29 cellular contexts compared by ENCODE assay signal in genomic region chr3:50127251-50127671, GRCh38. TPM values are rescaled to one million over a fixed set of nuclear protein-coding genes. Genes with fewer than 3 reads are reported as not detected.
DNase-seq lines count a peak whose midpoint lies in the region; TF ChIP-seq lines count a peak whose summit lies in the region.
"Had no signal": no experiment of that assay in that cellular context is flagged by ENCODE, and none has a peak within 500 bp of the region (broad histone marks: within the 10 kb centered on the region; RNA-seq: fewer than 3 reads in every experiment).

No MANE protein-coding gene starts in this region.

- H3K36me3 ChIP-seq in H7 (replicated peaks; ENCODE audit: control insufficient read depth, insufficient read depth, low read length) = no peaks in the 10 kb centered on the region
- H3K36me3 ChIP-seq: lower lobe of right lung had no signal

- no peaks in the 10 kb centered on the region for H3K36me3 Mint-ChIP-seq in chondrocyte (ENCODE audit: low read depth)
- no peaks in the 10 kb centered on the region for H3K36me3 Mint-ChIP-seq in nephron (ENCODE audit: low read depth)
- H3K36me3 Mint-ChIP-seq: activated CD8-positive, alpha-beta memory T cell treated with anti-CD3 and anti-CD28 coated beads, Interleukin-2, amount 10 ng/mL, durations not matched to agents 7 days and 5 days; CD4-positive, alpha-beta memory T cell; natural killer cell treated with Interleukin-12 subunit alpha and Interleukin-12 subunit beta and Interleukin-15 and Interleukin-18, amount 100 ng/mL, for 72 hours had no signal

- no peaks in the 10 kb centered on the region for H3K27me3 Mint-ChIP-seq in chondrocyte (ENCODE audit: low read depth)
- peaks cover 5% of the 10 kb centered on the region for H3K27me3 Mint-ChIP-seq in nephron (ENCODE audit: low read depth)
- H3K27me3 Mint-ChIP-seq: activated CD8-positive, alpha-beta memory T cell treated with anti-CD3 and anti-CD28 coated beads, Interleukin-2, amount 10 ng/mL, durations not matched to agents 7 days and 5 days; CD4-positive, alpha-beta memory T cell; natural killer cell treated with Interleukin-12 subunit alpha and Interleukin-12 subunit beta and Interleukin-15 and Interleukin-18, amount 100 ng/mL, for 72 hours had no signal

- H3K27me3 ChIP-seq in H7 (ENCODE audit: control insufficient read depth, insufficient read depth, low read length) = no peaks in the 10 kb centered on the region
- H3K27me3 ChIP-seq: dorsolateral prefrontal cortex, testis had no signal

- H3K9me3 Mint-ChIP-seq in chondrocyte (ENCODE audit: low read depth) = no peaks in the 10 kb centered on the region
- no peaks in the 10 kb centered on the region for H3K9me3 Mint-ChIP-seq in nephron
- H3K9me3 Mint-ChIP-seq: H9; natural killer cell treated with Interleukin-12 subunit alpha and Interleukin-12 subunit beta and Interleukin-15 and Interleukin-18, amount 100 ng/mL, for 72 hours had no signal

- peak; percentile 23 for DNase-seq in 8988T
- DNase-seq in H7 = peak; percentile 34
- peak; percentile 58 for DNase-seq in chondrocyte (ENCODE audit: low spot score)
- no peak for DNase-seq in ureter (ENCODE audit: low spot score)
- no peak for DNase-seq in activated naive CD4-positive, alpha-beta T cell treated with anti-CD3 and anti-CD28 coated beads, Interleukin-2, amount 50 U/mL, for 16 hours
- no peak for DNase-seq in cortex of kidney (lab: John Stamatoyannopoulos, UW)
- no peak for DNase-seq in NCI-H2227 treated with DMSO at 0.1 percent for 48 hours (lab: John Stamatoyannopoulos, UW)
- DNase-seq: activated CD4-positive, CD25-positive, alpha-beta regulatory T cell; activated CD8-positive, alpha-beta memory T cell treated with anti-CD3 and anti-CD28 coated beads, Interleukin-2, amount 10 ng/mL, durations not matched to agents 7 days and 5 days; activated T-cell treated with anti-CD3 and anti-CD28 coated beads, Interleukin-2, amount 50 U/mL, for 48 hours; CD4-positive, alpha-beta memory T cell; EL; foreskin melanocyte; H9; NCI-H1436; NCI-H2081; NCI-H345; NCI-H69; PC-9; SIG-M5; stimulated activated CD4-positive, alpha-beta T cell treated with anti-CD3 and anti-CD28 coated beads, Interleukin-1b, Interleukin-23, amount 100 ng/mL, for 48 hours; stimulated activated naive CD4-positive, alpha-beta T cell treated with Interleukin-2 at 50 U/mL for 16 hours; T1000; testis had no signal

- peak overlapping the region; percentile 85 for H3K27ac Mint-ChIP-seq in chondrocyte (ENCODE audit: unreplicated experiment)
- peak overlapping the region; percentile 83 to 93 (median 89) for H3K27ac Mint-ChIP-seq in nephron
- H3K27ac Mint-ChIP-seq: activated CD8-positive, alpha-beta memory T cell treated with anti-CD3 and anti-CD28 coated beads, Interleukin-2, amount 10 ng/mL, durations not matched to agents 7 days and 5 days; natural killer cell treated with Interleukin-12 subunit alpha and Interleukin-12 subunit beta and Interleukin-15 and Interleukin-18, amount 100 ng/mL, for 72 hours had no signal

- no peak overlapping the region for H3K4me3 ChIP-seq in H7 (ENCODE audit: insufficient read depth, low read depth, low read length)
- H3K4me3 ChIP-seq: dorsolateral prefrontal cortex, lower lobe of right lung, mucosa of descending colon, PC-9, testis had no signal

- peaks cover 48% of the 10 kb centered on the region for H3K4me1 Mint-ChIP-seq in chondrocyte (ENCODE audit: low read depth)
- H3K4me1 Mint-ChIP-seq in nephron = peaks cover 44% of the 10 kb centered on the region
- H3K4me1 Mint-ChIP-seq: activated CD8-positive, alpha-beta memory T cell treated with anti-CD3 and anti-CD28 coated beads, Interleukin-2, amount 10 ng/mL, durations not matched to agents 7 days and 5 days; CD4-positive, alpha-beta memory T cell had no signal

- no peak for TF ChIP-seq CTCF in chondrocyte (IDR thresholded peaks at IDR 0.05)
- TF ChIP-seq CTCF in nephron (IDR thresholded peaks at IDR 0.05; ENCODE audit: unreplicated experiment in 3 of 3) = no peak

- H3K4me3 Mint-ChIP-seq in chondrocyte (ENCODE audit: unreplicated experiment) (no peak overlapping the region), nephron (no peak overlapping the region)
- H3K4me3 Mint-ChIP-seq: activated CD8-positive, alpha-beta memory T cell treated with anti-CD3 and anti-CD28 coated beads, Interleukin-2, amount 10 ng/mL, durations not matched to agents 7 days and 5 days; CD4-positive, alpha-beta memory T cell; H9; natural killer cell treated with Interleukin-12 subunit alpha and Interleukin-12 subunit beta and Interleukin-15 and Interleukin-18, amount 100 ng/mL, for 72 hours had no signal

RNA-seq across cellular contexts. Expression of gene SEMA3F, which starts 27.9 kb away (rescaled TPM):
- total RNA-seq in H7 (2014; rRNA removed; shearing (Covaris generic)) = 40.5 and 44.5 TPM in 2 replicates
- total RNA-seq in chondrocyte (18.7 to 37.5 TPM (median 36.7 TPM) in 3 replicates), ureter (132 TPM)
- total RNA-seq: CD4-positive, alpha-beta memory T cell had no signal

RNA-seq across cellular contexts. Expression of gene RBM5, which starts 38.5 kb away (rescaled TPM):
- total RNA-seq in H7 (2014; rRNA removed; shearing (Covaris generic)) = 69.1 and 104 TPM in 2 replicates
- total RNA-seq in chondrocyte (119 to 147 TPM (median 127 TPM) in 3 replicates), ureter (220 TPM)

Comparison
In these comparisons a context has a peak if more than half of its experiments do, and no peak if none do; other contexts are left out.
1. DNase-seq: peak in 8988T (single experiment), H7 (single experiment) and chondrocyte (single experiment); none in ureter (single experiment), activated naive CD4-positive, alpha-beta T cell treated with anti-CD3 and anti-CD28 coated beads, Interleukin-2, amount 50 U/mL, for 16 hours (single experiment), cortex of kidney (single experiment) and NCI-H2227 treated with DMSO at 0.1 percent for 48 hours (single experiment).